Comparison of ENCODE assay signal across 8 cellular contexts in the genomic region with DNA sequence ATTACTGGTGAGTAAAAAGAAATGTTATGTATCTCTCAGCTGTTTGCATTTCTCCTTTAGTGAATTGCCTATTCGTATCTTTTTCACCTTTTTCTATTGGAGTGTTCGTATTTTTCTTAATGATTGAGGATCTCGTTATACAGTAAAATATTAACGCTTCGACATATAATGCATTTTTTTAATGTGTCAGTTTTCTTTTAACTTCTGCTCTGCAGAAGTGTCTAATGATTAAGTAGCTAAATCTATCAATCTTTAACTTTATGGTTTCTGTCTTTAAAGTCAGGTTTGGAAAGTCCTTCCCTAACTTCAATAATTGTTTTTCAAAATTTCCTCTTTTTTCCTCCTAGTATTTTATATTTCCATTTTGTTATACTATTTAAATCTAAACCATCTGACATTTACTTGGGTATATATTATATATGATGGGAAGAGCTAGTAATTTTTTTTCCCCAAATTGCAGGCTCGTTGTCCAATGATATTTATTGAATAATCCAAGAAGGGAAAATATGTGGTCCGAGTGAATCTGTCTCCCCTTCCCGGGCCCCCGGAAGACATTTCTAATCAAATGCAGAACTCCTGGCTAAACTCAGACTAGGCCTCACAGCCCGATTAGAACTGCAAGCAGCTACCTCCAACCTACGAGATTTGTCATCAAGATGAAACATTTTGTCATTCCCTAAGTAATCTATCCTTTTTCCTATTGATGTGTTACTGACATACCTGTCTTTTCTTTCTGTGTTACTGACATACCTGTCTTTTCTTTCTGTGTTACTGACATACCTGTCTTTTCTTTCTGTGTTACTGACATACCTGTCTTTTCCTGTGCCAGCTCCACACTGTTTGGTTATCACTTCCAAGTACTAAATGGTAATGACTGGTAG.
DNase-seq lines count a peak whose midpoint lies in the region; ATAC-seq and FAIRE-seq lines count a peak whose summit lies in the region.

No MANE protein-coding gene starts in this region.

- DNase-seq in NCI-H526 (lab: John Stamatoyannopoulos, UW) = peak; percentile 48 to 69
- DNase-seq in amniotic epithelial cell (ENCODE audit: low read depth) = peak; percentile 86
- DNase-seq in medulla oblongata (ENCODE audit: extremely low spot score) = peak; percentile 74
- peak; percentile 53 for DNase-seq in urothelium cell line (ENCODE audit: low spot score)
- DNase-seq in NCI-H2029 (lab: John Stamatoyannopoulos, UW) = no peak

- no peak for FAIRE-seq in urothelium cell line (lab: Jason Lieb, UNC)

- no peak for ATAC-seq in HG02852 (IDR thresholded peaks at IDR 0.05; ENCODE audit: unreplicated experiment)
- no peak for ATAC-seq in GM21619 (IDR thresholded peaks at IDR 0.05; ENCODE audit: unreplicated experiment)

- peak overlapping the region; percentile 47 for H3K4me3 ChIP-seq in GM08714 (ENCODE audit: low read length)
